1 cellular context compared by ENCODE assay signal in the genomic region with DNA sequence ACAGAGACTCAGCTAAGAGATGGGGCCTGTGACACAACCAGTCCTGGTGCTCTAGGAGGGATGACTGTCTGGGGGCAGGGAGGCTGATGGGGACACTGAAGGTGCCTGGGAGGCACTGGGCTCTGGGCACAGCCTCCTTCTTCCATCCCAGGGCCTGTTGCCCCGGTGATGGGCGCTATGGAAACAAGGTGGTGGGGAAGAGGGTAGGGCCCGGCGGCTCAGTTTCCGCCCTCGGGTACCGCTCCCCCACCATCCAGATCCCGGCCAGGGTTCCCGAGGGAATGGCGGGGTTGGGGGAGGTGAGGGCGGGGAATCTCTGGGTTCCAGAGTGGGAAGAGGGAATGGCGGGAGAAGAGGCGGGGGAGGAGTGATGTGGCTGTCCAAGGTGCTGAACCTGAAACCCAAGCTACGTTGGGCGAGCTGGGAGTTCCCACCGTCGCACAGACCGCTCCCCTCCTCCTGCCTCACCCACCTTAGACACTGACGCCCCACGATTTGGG.
TF ChIP-seq lines count a peak whose summit lies in the region.

No MANE protein-coding gene starts in this region.

TF ChIP-seq in HEK293, 187 proteins besides CTCF, POLR2A, EP300 and RAD21 (continued from another document):
- TF ChIP-seq, protein P1, sequence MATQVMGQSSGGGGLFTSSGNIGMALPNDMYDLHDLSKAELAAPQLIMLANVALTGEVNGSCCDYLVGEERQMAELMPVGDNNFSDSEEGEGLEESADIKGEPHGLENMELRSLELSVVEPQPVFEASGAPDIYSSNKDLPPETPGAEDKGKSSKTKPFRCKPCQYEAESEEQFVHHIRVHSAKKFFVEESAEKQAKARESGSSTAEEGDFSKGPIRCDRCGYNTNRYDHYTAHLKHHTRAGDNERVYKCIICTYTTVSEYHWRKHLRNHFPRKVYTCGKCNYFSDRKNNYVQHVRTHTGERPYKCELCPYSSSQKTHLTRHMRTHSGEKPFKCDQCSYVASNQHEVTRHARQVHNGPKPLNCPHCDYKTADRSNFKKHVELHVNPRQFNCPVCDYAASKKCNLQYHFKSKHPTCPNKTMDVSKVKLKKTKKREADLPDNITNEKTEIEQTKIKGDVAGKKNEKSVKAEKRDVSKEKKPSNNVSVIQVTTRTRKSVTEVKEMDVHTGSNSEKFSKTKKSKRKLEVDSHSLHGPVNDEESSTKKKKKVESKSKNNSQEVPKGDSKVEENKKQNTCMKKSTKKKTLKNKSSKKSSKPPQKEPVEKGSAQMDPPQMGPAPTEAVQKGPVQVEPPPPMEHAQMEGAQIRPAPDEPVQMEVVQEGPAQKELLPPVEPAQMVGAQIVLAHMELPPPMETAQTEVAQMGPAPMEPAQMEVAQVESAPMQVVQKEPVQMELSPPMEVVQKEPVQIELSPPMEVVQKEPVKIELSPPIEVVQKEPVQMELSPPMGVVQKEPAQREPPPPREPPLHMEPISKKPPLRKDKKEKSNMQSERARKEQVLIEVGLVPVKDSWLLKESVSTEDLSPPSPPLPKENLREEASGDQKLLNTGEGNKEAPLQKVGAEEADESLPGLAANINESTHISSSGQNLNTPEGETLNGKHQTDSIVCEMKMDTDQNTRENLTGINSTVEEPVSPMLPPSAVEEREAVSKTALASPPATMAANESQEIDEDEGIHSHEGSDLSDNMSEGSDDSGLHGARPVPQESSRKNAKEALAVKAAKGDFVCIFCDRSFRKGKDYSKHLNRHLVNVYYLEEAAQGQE (tag by site-specific recombination; IDR thresholded peaks at IDR 0.05): peak; percentile 99
- peak; percentile 91 for TF ChIP-seq ZFHX2 (tag by site-specific recombination; conservative IDR thresholded peaks at IDR 0.05)
- TF ChIP-seq ZFP69B (tag by site-specific recombination; IDR thresholded peaks at IDR 0.05): 0 out of 2 replicates have a peak, but pooled peaks have one; percentile 34
- peak; percentile 19; the same call in 1 of the 2 replicates for TF ChIP-seq KLF9 (tag by site-specific recombination; IDR thresholded peaks at IDR 0.05; ENCODE audit: low read depth)
- peak; percentile 59; the same call in 1 of the 2 replicates for TF ChIP-seq KLF8 (tag by site-specific recombination; IDR thresholded peaks at IDR 0.05)
- TF ChIP-seq, protein P2, sequence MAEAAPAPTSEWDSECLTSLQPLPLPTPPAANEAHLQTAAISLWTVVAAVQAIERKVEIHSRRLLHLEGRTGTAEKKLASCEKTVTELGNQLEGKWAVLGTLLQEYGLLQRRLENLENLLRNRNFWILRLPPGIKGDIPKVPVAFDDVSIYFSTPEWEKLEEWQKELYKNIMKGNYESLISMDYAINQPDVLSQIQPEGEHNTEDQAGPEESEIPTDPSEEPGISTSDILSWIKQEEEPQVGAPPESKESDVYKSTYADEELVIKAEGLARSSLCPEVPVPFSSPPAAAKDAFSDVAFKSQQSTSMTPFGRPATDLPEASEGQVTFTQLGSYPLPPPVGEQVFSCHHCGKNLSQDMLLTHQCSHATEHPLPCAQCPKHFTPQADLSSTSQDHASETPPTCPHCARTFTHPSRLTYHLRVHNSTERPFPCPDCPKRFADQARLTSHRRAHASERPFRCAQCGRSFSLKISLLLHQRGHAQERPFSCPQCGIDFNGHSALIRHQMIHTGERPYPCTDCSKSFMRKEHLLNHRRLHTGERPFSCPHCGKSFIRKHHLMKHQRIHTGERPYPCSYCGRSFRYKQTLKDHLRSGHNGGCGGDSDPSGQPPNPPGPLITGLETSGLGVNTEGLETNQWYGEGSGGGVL (tag by site-specific recombination; IDR thresholded peaks at IDR 0.05): peak; percentile 69
- TF ChIP-seq, protein P3, sequence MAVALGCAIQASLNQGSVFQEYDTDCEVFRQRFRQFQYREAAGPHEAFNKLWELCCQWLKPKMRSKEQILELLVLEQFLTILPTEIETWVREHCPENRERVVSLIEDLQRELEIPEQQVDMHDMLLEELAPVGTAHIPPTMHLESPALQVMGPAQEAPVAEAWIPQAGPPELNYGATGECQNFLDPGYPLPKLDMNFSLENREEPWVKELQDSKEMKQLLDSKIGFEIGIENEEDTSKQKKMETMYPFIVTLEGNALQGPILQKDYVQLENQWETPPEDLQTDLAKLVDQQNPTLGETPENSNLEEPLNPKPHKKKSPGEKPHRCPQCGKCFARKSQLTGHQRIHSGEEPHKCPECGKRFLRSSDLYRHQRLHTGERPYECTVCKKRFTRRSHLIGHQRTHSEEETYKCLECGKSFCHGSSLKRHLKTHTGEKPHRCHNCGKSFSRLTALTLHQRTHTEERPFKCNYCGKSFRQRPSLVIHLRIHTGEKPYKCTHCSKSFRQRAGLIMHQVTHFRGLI (tag by site-specific recombination; IDR thresholded peaks at IDR 0.05): no peak
- TF ChIP-seq ZNF629 (tag by site-specific recombination; IDR thresholded peaks at IDR 0.05): 0 out of 2 replicates have a peak, but pooled peaks have one; percentile 36
- TF ChIP-seq ZNF146 (tag by site-specific recombination; IDR thresholded peaks at IDR 0.05): no peak
- peak; percentile 92 for TF ChIP-seq EGR2 (tag by site-specific recombination; IDR thresholded peaks at IDR 0.05; ENCODE audit: low read depth)
- TF ChIP-seq SP2 (tag by site-specific recombination; IDR thresholded peaks at IDR 0.05): peak; percentile 41; the same call in 1 of the 2 replicates
- no peak for TF ChIP-seq KLF10 (tag by site-specific recombination; IDR thresholded peaks at IDR 0.05)
- peak; percentile 82 for TF ChIP-seq KLF1 (tag by site-specific recombination; IDR thresholded peaks at IDR 0.05)
- TF ChIP-seq, protein P4, sequence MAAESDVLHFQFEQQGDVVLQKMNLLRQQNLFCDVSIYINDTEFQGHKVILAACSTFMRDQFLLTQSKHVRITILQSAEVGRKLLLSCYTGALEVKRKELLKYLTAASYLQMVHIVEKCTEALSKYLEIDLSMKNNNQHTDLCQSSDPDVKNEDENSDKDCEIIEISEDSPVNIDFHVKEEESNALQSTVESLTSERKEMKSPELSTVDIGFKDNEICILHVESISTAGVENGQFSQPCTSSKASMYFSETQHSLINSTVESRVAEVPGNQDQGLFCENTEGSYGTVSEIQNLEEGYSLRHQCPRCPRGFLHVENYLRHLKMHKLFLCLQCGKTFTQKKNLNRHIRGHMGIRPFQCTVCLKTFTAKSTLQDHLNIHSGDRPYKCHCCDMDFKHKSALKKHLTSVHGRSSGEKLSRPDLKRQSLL (tag by site-specific recombination; IDR thresholded peaks at IDR 0.05): 0 out of 2 replicates have a peak, but pooled peaks have one; percentile 10
- peak; percentile 38; the same call in 1 of the 2 replicates for TF ChIP-seq ZBTB7A (tag by site-specific recombination; IDR thresholded peaks at IDR 0.05; ENCODE audit: low read depth)
- TF ChIP-seq ZBTB17 (tag by site-specific recombination; IDR thresholded peaks at IDR 0.05): 0 out of 2 replicates have a peak, but pooled peaks have one; percentile 21
- no peak for TF ChIP-seq ZNF157 (tag by site-specific recombination; IDR thresholded peaks at IDR 0.05)
- TF ChIP-seq MYNN (tag by site-specific recombination; IDR thresholded peaks at IDR 0.05; ENCODE audit: borderline replicate concordance): peak; percentile 93
- no peak for TF ChIP-seq MZF1 (tag by site-specific recombination; IDR thresholded peaks at IDR 0.05; ENCODE audit: borderline replicate concordance)
- TF ChIP-seq, protein P5, sequence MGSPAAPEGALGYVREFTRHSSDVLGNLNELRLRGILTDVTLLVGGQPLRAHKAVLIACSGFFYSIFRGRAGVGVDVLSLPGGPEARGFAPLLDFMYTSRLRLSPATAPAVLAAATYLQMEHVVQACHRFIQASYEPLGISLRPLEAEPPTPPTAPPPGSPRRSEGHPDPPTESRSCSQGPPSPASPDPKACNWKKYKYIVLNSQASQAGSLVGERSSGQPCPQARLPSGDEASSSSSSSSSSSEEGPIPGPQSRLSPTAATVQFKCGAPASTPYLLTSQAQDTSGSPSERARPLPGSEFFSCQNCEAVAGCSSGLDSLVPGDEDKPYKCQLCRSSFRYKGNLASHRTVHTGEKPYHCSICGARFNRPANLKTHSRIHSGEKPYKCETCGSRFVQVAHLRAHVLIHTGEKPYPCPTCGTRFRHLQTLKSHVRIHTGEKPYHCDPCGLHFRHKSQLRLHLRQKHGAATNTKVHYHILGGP (tag by site-specific recombination; IDR thresholded peaks at IDR 0.05): no peak
- no peak for TF ChIP-seq ZSCAN16 (tag by site-specific recombination; IDR thresholded peaks at IDR 0.05)
- peak; percentile 89 for TF ChIP-seq IKZF3 (tag by site-specific recombination; IDR thresholded peaks at IDR 0.05)
- TF ChIP-seq, protein P6, sequence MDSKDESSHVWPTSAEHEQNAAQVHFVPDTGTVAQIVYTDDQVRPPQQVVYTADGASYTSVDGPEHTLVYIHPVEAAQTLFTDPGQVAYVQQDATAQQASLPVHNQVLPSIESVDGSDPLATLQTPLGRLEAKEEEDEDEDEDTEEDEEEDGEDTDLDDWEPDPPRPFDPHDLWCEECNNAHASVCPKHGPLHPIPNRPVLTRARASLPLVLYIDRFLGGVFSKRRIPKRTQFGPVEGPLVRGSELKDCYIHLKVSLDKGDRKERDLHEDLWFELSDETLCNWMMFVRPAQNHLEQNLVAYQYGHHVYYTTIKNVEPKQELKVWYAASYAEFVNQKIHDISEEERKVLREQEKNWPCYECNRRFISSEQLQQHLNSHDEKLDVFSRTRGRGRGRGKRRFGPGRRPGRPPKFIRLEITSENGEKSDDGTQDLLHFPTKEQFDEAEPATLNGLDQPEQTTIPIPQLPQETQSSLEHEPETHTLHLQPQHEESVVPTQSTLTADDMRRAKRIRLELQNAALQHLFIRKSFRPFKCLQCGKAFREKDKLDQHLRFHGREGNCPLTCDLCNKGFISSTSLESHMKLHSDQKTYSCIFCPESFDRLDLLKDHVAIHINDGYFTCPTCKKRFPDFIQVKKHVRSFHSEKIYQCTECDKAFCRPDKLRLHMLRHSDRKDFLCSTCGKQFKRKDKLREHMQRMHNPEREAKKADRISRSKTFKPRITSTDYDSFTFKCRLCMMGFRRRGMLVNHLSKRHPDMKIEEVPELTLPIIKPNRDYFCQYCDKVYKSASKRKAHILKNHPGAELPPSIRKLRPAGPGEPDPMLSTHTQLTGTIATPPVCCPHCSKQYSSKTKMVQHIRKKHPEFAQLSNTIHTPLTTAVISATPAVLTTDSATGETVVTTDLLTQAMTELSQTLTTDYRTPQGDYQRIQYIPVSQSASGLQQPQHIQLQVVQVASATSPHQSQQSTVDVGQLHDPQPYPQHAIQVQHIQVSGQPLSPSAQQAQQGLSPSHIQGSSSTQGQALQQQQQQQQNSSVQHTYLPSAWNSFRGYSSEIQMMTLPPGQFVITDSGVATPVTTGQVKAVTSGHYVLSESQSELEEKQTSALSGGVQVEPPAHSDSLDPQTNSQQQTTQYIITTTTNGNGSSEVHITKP (tag by site-specific recombination; IDR thresholded peaks at IDR 0.05): 0 out of 2 replicates have a peak, but pooled peaks have one; percentile 17
- no peak for TF ChIP-seq ZNF10 (tag by site-specific recombination; IDR thresholded peaks at IDR 0.05)
- TF ChIP-seq, protein P7, sequence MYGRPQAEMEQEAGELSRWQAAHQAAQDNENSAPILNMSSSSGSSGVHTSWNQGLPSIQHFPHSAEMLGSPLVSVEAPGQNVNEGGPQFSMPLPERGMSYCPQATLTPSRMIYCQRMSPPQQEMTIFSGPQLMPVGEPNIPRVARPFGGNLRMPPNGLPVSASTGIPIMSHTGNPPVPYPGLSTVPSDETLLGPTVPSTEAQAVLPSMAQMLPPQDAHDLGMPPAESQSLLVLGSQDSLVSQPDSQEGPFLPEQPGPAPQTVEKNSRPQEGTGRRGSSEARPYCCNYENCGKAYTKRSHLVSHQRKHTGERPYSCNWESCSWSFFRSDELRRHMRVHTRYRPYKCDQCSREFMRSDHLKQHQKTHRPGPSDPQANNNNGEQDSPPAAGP (tag by site-specific recombination; IDR thresholded peaks at IDR 0.05): peak; percentile 88
